Comparison of ENCODE assay signal across 8 cellular contexts in genomic region chr4:71184195-71184781, GRCh38.
DNase-seq lines count a peak whose midpoint lies in the region; ATAC-seq and TF ChIP-seq lines count a peak whose summit lies in the region.

No MANE protein-coding gene starts in this region.

- no peaks in the 10 kb centered on the region for H3K9me2 ChIP-seq in GM23338 (ENCODE audit: insufficient read depth)

- H3K4me3 Mint-ChIP-seq in GM23338: no peak overlapping the region

- H3F3A ChIP-seq in GM23338 (replicated peaks; ENCODE audit: low read depth): no peaks in the 10 kb centered on the region

- WGBS in lung, 2 donors: 26 to 31% methylated on average over 10 of the region's 10 CpGs

- no peak overlapping the region for H3K4me2 ChIP-seq in GM23338

- H3K36me3 Mint-ChIP-seq in GM23338 (ENCODE audit: low read depth): no peaks in the 10 kb centered on the region; the same call in 2 of the 3 replicates

- ATAC-seq in GM23338 (no peak), lung (ENCODE audit: insufficient read depth, low FRiP score) (no peak)

- H3K4me1 ChIP-seq in GM23338 (ENCODE audit: insufficient read depth) (peaks cover 5% of the 10 kb centered on the region), lung (ENCODE audit: control insufficient read depth in 2 of 2, insufficient read depth in 2 of 2, low read length in 2 of 2) (no peaks in the 10 kb centered on the region), tibial artery (peaks cover 0 to 29% (median 6%) of the 10 kb centered on the region in 4 donors)

- H3K4me3 ChIP-seq in GM23338: no peak overlapping the region
- no peak overlapping the region for H3K4me3 ChIP-seq in choroid plexus epithelial cell (ENCODE audit: low read depth, low read length)
- H3K4me3 ChIP-seq in lung: no peak overlapping the region
- H3K4me3 ChIP-seq in tibial artery: no peak overlapping the region

- H3K27ac Mint-ChIP-seq in GM23338: no peak overlapping the region

- H3K27me3 ChIP-seq in GM23338 (ENCODE audit: insufficient read depth) (peaks cover 40% of the 10 kb centered on the region), lung (ENCODE audit: control insufficient read depth, insufficient read depth) (no peaks in the 10 kb centered on the region), tibial artery (no peaks in the 10 kb centered on the region)

- H3K4me1 Mint-ChIP-seq in GM23338: peaks cover 10% of the 10 kb centered on the region

- intact Hi-C loops in tibial artery (cut with DNase I; ENCODE audit: low total_unique reads): loop anchor here (10.0 kb wide), 1 partner anchor 51 kb away; no protein-coding TSS in a partner anchor

- in situ Hi-C loops in SK-MEL-5 (cut with HindIII; ENCODE audit: low pct_unique_long_range_greater_than_20kb, low sequenced_read_pairs): no loop called here

- TF ChIP-seq CTCF in 22Rv1 (IDR thresholded peaks at IDR 0.05) (peak; percentile 83), GM23338 (conservative IDR thresholded peaks at IDR 0.05; ENCODE audit: low read depth in 2 of 2) (peak; percentile 72 to 82), choroid plexus epithelial cell (conservative IDR thresholded peaks at IDR 0.05; ENCODE audit: low read depth, low read length) (peak; percentile 67), lung (IDR thresholded peaks at IDR 0.05; ENCODE audit: control extremely low read depth, extremely low read depth) (peak; percentile 35), tibial artery (IDR thresholded peaks at IDR 0.05) (peak; percentile 47 to 62)

- H3K27me3 Mint-ChIP-seq in GM23338 (ENCODE audit: insufficient read depth, low read depth, poor library complexity): peaks cover 22% of the 10 kb centered on the region

- DNase-seq in GM03348 (ENCODE audit: low spot score) (peak; percentile 56), GM23338 (ENCODE audit: low spot score) (peak; percentile 84), LHCN-M2 (ENCODE audit: low read depth) (peak; percentile 56), SK-MEL-5 (ENCODE audit: low read depth, low spot score) (peak; percentile 54), choroid plexus epithelial cell (ENCODE audit: low read depth) (peak; percentile 62), lung (ENCODE audit: low spot score) (peak; percentile 41), tibial artery (peak in 1 of 2 donors; percentile 37)

- no peaks in the 10 kb centered on the region for H3K9me3 Mint-ChIP-seq in GM23338

- H3K36me3 ChIP-seq in GM23338 (ENCODE audit: insufficient read depth) (no peaks in the 10 kb centered on the region), lung (ENCODE audit: control insufficient read depth in 2 of 2, insufficient read depth in 2 of 2, low read length in 2 of 2) (no peaks in the 10 kb centered on the region), tibial artery (no peaks in the 10 kb centered on the region)

- H3K79me2 ChIP-seq in GM23338 (replicated peaks; ENCODE audit: insufficient read depth): no peaks in the 10 kb centered on the region

- H2AFZ ChIP-seq in GM23338: no peak overlapping the region

- H3K9me3 ChIP-seq in lung (ENCODE audit: control insufficient read depth in 2 of 2, insufficient read depth in 1 of 2, low read length in 1 of 2) (no peaks in the 10 kb centered on the region), tibial artery (no peaks in the 10 kb centered on the region)

- no peaks in the 10 kb centered on the region for H4K20me1 ChIP-seq in GM23338 (replicated peaks; ENCODE audit: insufficient read depth)

- H3K27ac ChIP-seq in 22Rv1 (no peak overlapping the region), GM23338 (ENCODE audit: low read depth) (no peak overlapping the region), lung (ENCODE audit: low read depth in 1 of 2, low read length in 1 of 2) (no peak overlapping the region), tibial artery (no peak overlapping the region)

TF ChIP-seq in GM23338, 12 proteins besides CTCF, POLR2A, EP300 and RAD21:
- TF ChIP-seq CREB1 (CRISPR knock-in tag; IDR thresholded peaks at IDR 0.05; ENCODE audit: low read depth) (peak; percentile 86), ETS1 (IDR thresholded peaks at IDR 0.05) (no peak), POLR2AphosphoS5 (IDR thresholded peaks at IDR 0.05; ENCODE audit: low read depth) (no peak)
